In genomic region chr16:29876578-29877249, GRCh38 we compare ENCODE assay signal across 8 cellular contexts. TPM values are rescaled to one million over a fixed set of nuclear protein-coding genes. Genes with fewer than 3 reads are reported as not detected.
DNase-seq lines count a peak whose midpoint lies in the region; ATAC-seq and TF ChIP-seq lines count a peak whose summit lies in the region.

No MANE protein-coding gene starts in this region.

- H3K36me3 Mint-ChIP-seq in CD8-positive, alpha-beta T cell: no peaks in the 10 kb centered on the region
- no peaks in the 10 kb centered on the region for H3K36me3 Mint-ChIP-seq in activated CD4-positive, alpha-beta T cell treated with anti-CD3 and anti-CD28 coated beads, Interleukin-2, amount 10 ng/mL, durations not matched to agents 7 days and 5 days (ENCODE audit: low read depth)
- peaks cover 10% of the 10 kb centered on the region for H3K36me3 Mint-ChIP-seq in effector memory CD8-positive, alpha-beta T cell (ENCODE audit: insufficient read depth)

- peaks cover 18% of the 10 kb centered on the region for H3K4me1 ChIP-seq in CD8-positive, alpha-beta T cell (ENCODE audit: insufficient read depth, low read length)

- no peak overlapping the region for H3K27ac ChIP-seq in CD8-positive, alpha-beta T cell (ENCODE audit: low read depth, low read length)

- H3K4me1 Mint-ChIP-seq in CD8-positive, alpha-beta T cell (ENCODE audit: low read depth): peaks cover 10% of the 10 kb centered on the region
- H3K4me1 Mint-ChIP-seq in activated CD4-positive, alpha-beta T cell treated with anti-CD3 and anti-CD28 coated beads, Interleukin-2, amount 10 ng/mL, durations not matched to agents 7 days and 5 days: peaks cover 19% of the 10 kb centered on the region
- H3K4me1 Mint-ChIP-seq in effector memory CD8-positive, alpha-beta T cell (ENCODE audit: low read depth in 2 of 2): peaks cover 20 to 24% of the 10 kb centered on the region in 2 donors

- DNase-seq in CD8-positive, alpha-beta T cell: peak in 4 of 7 experiments; percentile 24 to 61 (median 45)
- peak; percentile 33 for DNase-seq in activated CD4-positive, alpha-beta T cell treated with anti-CD3 and anti-CD28 coated beads, Interleukin-2, amount 10 ng/mL, durations not matched to agents 7 days and 5 days
- peak in 2 of 3 experiments; percentile 16 to 18 for DNase-seq in effector memory CD8-positive, alpha-beta T cell
- DNase-seq in skeletal muscle cell (ENCODE audit: low read depth): no peak
- no peak for DNase-seq in A172 (ENCODE audit: low spot score)
- DNase-seq in dermis blood vessel endothelial cell: no peak

- no peaks in the 10 kb centered on the region for H3K9me3 Mint-ChIP-seq in CD8-positive, alpha-beta T cell
- H3K9me3 Mint-ChIP-seq in activated CD4-positive, alpha-beta T cell treated with anti-CD3 and anti-CD28 coated beads, Interleukin-2, amount 10 ng/mL, durations not matched to agents 7 days and 5 days: no peaks in the 10 kb centered on the region
- peaks cover 0 to 6% of the 10 kb centered on the region in 2 donors for H3K9me3 Mint-ChIP-seq in effector memory CD8-positive, alpha-beta T cell

- no peaks in the 10 kb centered on the region for H3K27me3 ChIP-seq in CD8-positive, alpha-beta T cell (ENCODE audit: insufficient read depth, low read length)

- peaks cover 33% of the 10 kb centered on the region for H3K27me3 Mint-ChIP-seq in CD8-positive, alpha-beta T cell (ENCODE audit: low read depth)
- H3K27me3 Mint-ChIP-seq in activated CD4-positive, alpha-beta T cell treated with anti-CD3 and anti-CD28 coated beads, Interleukin-2, amount 10 ng/mL, durations not matched to agents 7 days and 5 days: peaks cover 30% of the 10 kb centered on the region
- peaks cover 30 to 54% of the 10 kb centered on the region in 2 donors for H3K27me3 Mint-ChIP-seq in effector memory CD8-positive, alpha-beta T cell

- no peaks in the 10 kb centered on the region for H3K9me3 ChIP-seq in CD8-positive, alpha-beta T cell (ENCODE audit: low read length)

- CTCF ChIA-PET in CD8-positive, alpha-beta T cell (lab: Charles Lee): interaction anchor here (2.2 kb wide), 1 partner anchor 28 kb away, joined by 7 read pairs; no protein-coding TSS in a partner anchor
- CTCF ChIA-PET in activated CD4-positive, alpha-beta T cell treated with anti-CD3 and anti-CD28 coated beads, Interleukin-2, amount 10 ng/mL, durations not matched to agents 7 days and 5 days (lab: Charles Lee): interaction anchor here (0.8 to 1.5 kb wide), 5 partner anchors 14 to 143 kb away, joined by 3 to 4 read pairs (median 4); partner anchors contain the start of genes CDIPT and SEZ6L2

- POLR2A ChIA-PET in CD8-positive, alpha-beta T cell (lab: Charles Lee): interaction anchor here (0.6 kb wide), 1 partner anchor 1374 kb away, joined by 3 read pairs; no protein-coding TSS in a partner anchor
- POLR2A ChIA-PET in activated CD4-positive, alpha-beta T cell treated with anti-CD3 and anti-CD28 coated beads, Interleukin-2, amount 10 ng/mL, durations not matched to agents 7 days and 5 days (lab: Charles Lee): no interaction called here

- peak; percentile 71 for ATAC-seq in CD8-positive, alpha-beta T cell
- peak; percentile 59 for ATAC-seq in effector memory CD8-positive, alpha-beta T cell (replicated peaks)
- ATAC-seq in HG03108 (IDR thresholded peaks at IDR 0.05; ENCODE audit: unreplicated experiment): no peak
- ATAC-seq in GM19351 (IDR thresholded peaks at IDR 0.05; ENCODE audit: unreplicated experiment): no peak

- no peak for TF ChIP-seq CTCF in CD8-positive, alpha-beta T cell (IDR thresholded peaks at IDR 0.05)

- H3K36me3 ChIP-seq in CD8-positive, alpha-beta T cell (ENCODE audit: insufficient read depth, low read length): no peaks in the 10 kb centered on the region

- H3K27ac Mint-ChIP-seq in CD8-positive, alpha-beta T cell: no peak overlapping the region
- H3K27ac Mint-ChIP-seq in activated CD4-positive, alpha-beta T cell treated with anti-CD3 and anti-CD28 coated beads, Interleukin-2, amount 10 ng/mL, durations not matched to agents 7 days and 5 days: no peak overlapping the region
- H3K27ac Mint-ChIP-seq in effector memory CD8-positive, alpha-beta T cell: peak overlapping the region in 1 of 2 donors; percentile 76

- peak overlapping the region; percentile 78 for H3K4me3 Mint-ChIP-seq in CD8-positive, alpha-beta T cell
- H3K4me3 Mint-ChIP-seq in activated CD4-positive, alpha-beta T cell treated with anti-CD3 and anti-CD28 coated beads, Interleukin-2, amount 10 ng/mL, durations not matched to agents 7 days and 5 days: peak overlapping the region; percentile 54
- H3K4me3 Mint-ChIP-seq in effector memory CD8-positive, alpha-beta T cell: peak overlapping the region; percentile 69 to 70

- intact Hi-C loops in CD8-positive, alpha-beta T cell (cut with DNase I, micrococcal nuclease): no loop called here

- H3K4me3 ChIP-seq in CD8-positive, alpha-beta T cell (ENCODE audit: low read depth, low read length): peak overlapping the region; percentile 35
- H3K4me3 ChIP-seq in skeletal muscle cell (ENCODE audit: low read depth, low read length): peak overlapping the region; percentile 5

RNA-seq across cellular contexts. Expression of gene CDIPT, which starts 13.7 kb away (rescaled TPM):
- total RNA-seq in CD8-positive, alpha-beta T cell: 10 to 100 TPM; 24.5 to 26.4 TPM
- 10 to 100 TPM; 62.5 to 82.1 TPM for total RNA-seq in activated CD4-positive, alpha-beta T cell treated with anti-CD3 and anti-CD28 coated beads, Interleukin-2, amount 10 ng/mL, durations not matched to agents 7 days and 5 days
- 112 and 119 TPM in 2 replicates for total RNA-seq in A172 (2014; rRNA removed; shearing (Covaris generic))
- 107 and 117 TPM in 2 replicates for total RNA-seq in dermis blood vessel endothelial cell

RNA-seq across cellular contexts. Expression of gene SEZ6L2, which starts 22.6 kb away (rescaled TPM):
- total RNA-seq in CD8-positive, alpha-beta T cell: not detected
- total RNA-seq in activated CD4-positive, alpha-beta T cell treated with anti-CD3 and anti-CD28 coated beads, Interleukin-2, amount 10 ng/mL, durations not matched to agents 7 days and 5 days: not detected
- 22.1 and 24.9 TPM in 2 replicates for total RNA-seq in A172 (2014; rRNA removed; shearing (Covaris generic))
- total RNA-seq in dermis blood vessel endothelial cell: 0.68 and 2.2 TPM in 2 replicates

RNA-seq across cellular contexts. Expression of gene ASPHD1, which starts 23.6 kb away (rescaled TPM):
- total RNA-seq in CD8-positive, alpha-beta T cell: not detected
- not detected for total RNA-seq in activated CD4-positive, alpha-beta T cell treated with anti-CD3 and anti-CD28 coated beads, Interleukin-2, amount 10 ng/mL, durations not matched to agents 7 days and 5 days
- 18.4 and 22.0 TPM in 2 replicates for total RNA-seq in A172 (2014; rRNA removed; shearing (Covaris generic))
- total RNA-seq in dermis blood vessel endothelial cell: 0.47 TPM in 1 of 2 replicates, not detected in the other

RNA-seq across cellular contexts. Expression of gene KCTD13, which starts 49.3 kb away (rescaled TPM):
- 10 to 100 TPM; 39.7 to 41.6 TPM for total RNA-seq in CD8-positive, alpha-beta T cell
- total RNA-seq in activated CD4-positive, alpha-beta T cell treated with anti-CD3 and anti-CD28 coated beads, Interleukin-2, amount 10 ng/mL, durations not matched to agents 7 days and 5 days: 10 to 100 TPM; 28.4 to 36.1 TPM
- total RNA-seq in A172 (2014; rRNA removed; shearing (Covaris generic)): 11.0 and 12.5 TPM in 2 replicates
- total RNA-seq in dermis blood vessel endothelial cell: 7.7 and 15.7 TPM in 2 replicates

RNA-seq across cellular contexts. Expression of gene MVP, which starts 56.5 kb away (rescaled TPM):
- 10 to 100 TPM; 74.2 to 81.1 TPM for total RNA-seq in CD8-positive, alpha-beta T cell
- 100 to 1,000 TPM; 177 to 187 TPM for total RNA-seq in activated CD4-positive, alpha-beta T cell treated with anti-CD3 and anti-CD28 coated beads, Interleukin-2, amount 10 ng/mL, durations not matched to agents 7 days and 5 days
- 239 and 243 TPM in 2 replicates for total RNA-seq in A172 (2014; rRNA removed; shearing (Covaris generic))
- total RNA-seq in dermis blood vessel endothelial cell: 222 and 262 TPM in 2 replicates

Comparison
In these comparisons a context has a peak if more than half of its experiments do, and no peak if none do; other contexts are left out.
1. ATAC-seq: peak in CD8-positive, alpha-beta T cell (single experiment) and effector memory CD8-positive, alpha-beta T cell (single experiment); none in HG03108 (single experiment) and GM19351 (single experiment).
2. DNase-seq: peak in CD8-positive, alpha-beta T cell (4 of 7), activated CD4-positive, alpha-beta T cell treated with anti-CD3 and anti-CD28 coated beads, Interleukin-2, amount 10 ng/mL, durations not matched to agents 7 days and 5 days (single experiment) and effector memory CD8-positive, alpha-beta T cell (2 of 3); none in skeletal muscle cell (single experiment), A172 (single experiment) and dermis blood vessel endothelial cell (single experiment).
3. RNA of gene ASPHD1, which starts 23.6 kb away (total RNA-seq): 18.4 to 22.0 TPM in A172; not detected in activated CD4-positive, alpha-beta T cell treated with anti-CD3 and anti-CD28 coated beads, Interleukin-2, amount 10 ng/mL, durations not matched to agents 7 days and 5 days, not detected in CD8-positive, alpha-beta T cell and 0.47 TPM in dermis blood vessel endothelial cell; every median in the first group is over 10 times any median in the second.
4. Peak in every context shown above with its lines, with median percentiles within 50 percentile points of each other: H3K4me3 Mint-ChIP-seq.